ENCODE assay signal across 21 cellular contexts in the genomic region with DNA sequence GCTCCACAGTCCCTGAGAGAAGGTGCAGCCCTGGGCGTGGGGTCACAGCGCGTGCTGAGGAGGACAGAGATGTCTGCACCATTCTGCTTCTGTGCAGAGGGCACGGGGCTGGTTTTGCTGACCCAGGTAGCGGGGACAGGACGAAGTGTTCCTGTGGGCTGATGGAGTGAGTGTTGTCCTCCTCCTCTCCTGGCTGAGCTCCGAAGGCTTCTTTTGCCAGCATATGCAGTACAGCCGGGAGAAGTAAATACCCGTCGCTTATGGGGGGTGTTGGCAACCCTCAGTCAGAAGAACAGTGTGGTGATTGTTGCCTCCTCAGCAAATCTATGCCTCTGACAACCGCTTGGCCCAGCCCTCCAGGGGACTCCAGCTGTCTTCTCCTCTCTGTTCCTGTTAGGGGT.
DNase-seq lines count a peak whose midpoint lies in the region; ATAC-seq lines count a peak whose summit lies in the region.
"Had no signal": no experiment of that assay in that cellular context is flagged by ENCODE, and none has a peak within 500 bp of the region (broad histone marks: within the 10 kb centered on the region; RNA-seq: fewer than 3 reads in every experiment).

No MANE protein-coding gene starts in this region.

- H3K9ac ChIP-seq in endocrine pancreas (ENCODE audit: control insufficient read depth, insufficient read depth, low read length) = peak overlapping the region; percentile 54
- H3K9ac ChIP-seq: GM23248 had no signal

- no peaks in the 10 kb centered on the region for H3K9me3 ChIP-seq in endocrine pancreas (ENCODE audit: control insufficient read depth, low read length)
- H3K9me3 ChIP-seq: body of pancreas, lower lobe of right lung, stomach, upper lobe of left lung had no signal

- H3K27ac ChIP-seq in substantia nigra (ENCODE audit: low read depth, low read length, poor library complexity, severe bottlenecking) = peak overlapping the region; percentile 30
- H3K27ac ChIP-seq: 22Rv1, body of pancreas, coronary artery, GM23248, lower lobe of right lung, stomach, upper lobe of left lung had no signal

- H3K36me3 ChIP-seq in endocrine pancreas (ENCODE audit: control insufficient read depth, insufficient read depth, low read length) = no peaks in the 10 kb centered on the region
- H3K36me3 ChIP-seq: lower lobe of right lung, stomach, upper lobe of left lung had no signal

- H3K4me3 ChIP-seq in endocrine pancreas (ENCODE audit: control insufficient read depth, insufficient read depth, low read length) = peak overlapping the region; percentile 40
- H3K4me3 ChIP-seq: body of pancreas, coronary artery, GM23248, lower lobe of right lung, stomach, upper lobe of left lung had no signal

- peak; percentile 48 for DNase-seq in DMS 273 (lab: John Stamatoyannopoulos, UW; ENCODE audit: unreplicated experiment)
- no peak for DNase-seq in DMS 273 treated with DMSO at 0.1 percent for 48 hours (lab: John Stamatoyannopoulos, UW)
- DNase-seq in inferior parietal cortex (ENCODE audit: extremely low spot score) = peak; percentile 59
- peak in 30 of 49 donors; percentile 8 to 65 (median 26) for DNase-seq in substantia nigra (lab: John Stamatoyannopoulos, UW)
- DNase-seq in mucosa of gallbladder (ENCODE audit: low spot score) = no peak
- DNase-seq in NOMO-1 treated with dmso at 0.1 percent for 144 hours (lab: John Stamatoyannopoulos, UW; ENCODE audit: unreplicated experiment) = no peak
- DNase-seq: activated CD4-positive, alpha-beta memory T cell treated with anti-CD3 and anti-CD28 coated beads for 36 hours; activated effector memory CD4-positive, alpha-beta T cell treated with Interleukin-2 at 50 U/mL for 16 hours; activated naive CD8-positive, alpha-beta T cell treated with anti-CD3 and anti-CD28 coated beads, Interleukin-2, amount 10 ng/mL, durations not matched to agents 7 days and 5 days; AML-193; GM23248; lower lobe of right lung; stimulated activated CD4-positive, alpha-beta T cell treated with anti-CD3 and anti-CD28 coated beads, Interleukin-4, amount 100 ng/mL, for 24 hours; stomach; T-helper 9 cell had no signal

- peaks cover 6% of the 10 kb centered on the region for H3K4me1 ChIP-seq in endocrine pancreas (ENCODE audit: control insufficient read depth, insufficient read depth, low read length)
- H3K4me1 ChIP-seq: lower lobe of right lung, stomach, upper lobe of left lung had no signal

- H3K27me3 ChIP-seq in endocrine pancreas (ENCODE audit: control insufficient read depth, insufficient read depth, low read length) = no peaks in the 10 kb centered on the region
- H3K27me3 ChIP-seq: body of pancreas, upper lobe of left lung had no signal

- ATAC-seq in GM18870 (IDR thresholded peaks at IDR 0.05; ENCODE audit: unreplicated experiment) = no peak
- ATAC-seq: lower lobe of right lung had no signal

Comparison
In these comparisons a context has a peak if more than half of its experiments do, and no peak if none do; other contexts are left out.
1. DNase-seq: peak in DMS 273 (single experiment), inferior parietal cortex (single experiment) and substantia nigra (30 of 49); none in DMS 273 treated with DMSO at 0.1 percent for 48 hours (single experiment), mucosa of gallbladder (single experiment) and NOMO-1 treated with dmso at 0.1 percent for 144 hours (single experiment).